In the genomic region with DNA sequence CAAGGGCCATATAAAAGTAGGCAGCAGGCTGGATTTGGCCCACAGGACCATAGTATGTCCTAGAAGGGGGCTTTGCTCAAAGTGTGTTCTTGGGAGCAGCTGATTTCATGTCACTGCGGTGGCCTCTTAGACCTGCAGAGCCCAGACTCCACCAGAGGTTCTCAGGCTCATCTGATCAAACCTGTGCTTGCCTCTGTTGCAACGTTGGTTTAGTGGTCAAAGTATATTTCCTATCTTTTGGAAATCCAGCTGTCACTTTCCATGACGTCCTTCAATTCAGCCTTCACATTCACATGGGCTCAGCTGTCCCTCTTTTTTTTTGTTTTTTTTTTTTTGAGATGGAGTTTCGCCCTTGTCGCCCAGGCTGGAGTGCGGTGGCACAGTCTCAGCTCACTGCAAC, we compare ENCODE assay signal across 2 cellular contexts.
TF ChIP-seq lines count a peak whose summit lies in the region.

No MANE protein-coding gene starts in this region.

TF ChIP-seq in A549, 52 proteins besides CTCF, POLR2A, EP300 and RAD21 (continued from another document):
- TF ChIP-seq HDAC2 (IDR thresholded peaks at IDR 0.05) (no peak), RARB (CRISPR knock-in tag; IDR thresholded peaks at IDR 0.05) (no peak), SMC3 (IDR thresholded peaks at IDR 0.05) (no peak), RFX5 (IDR thresholded peaks at IDR 0.05) (no peak), EHF (CRISPR knock-in tag; IDR thresholded peaks at IDR 0.05) (no peak), CHD4 (IDR thresholded peaks at IDR 0.05; ENCODE audit: borderline replicate concordance) (no peak), ZC3H11A (IDR thresholded peaks at IDR 0.05) (no peak), FOSB (CRISPR knock-in tag; IDR thresholded peaks at IDR 0.05) (no peak), HOXB5 (CRISPR knock-in tag; IDR thresholded peaks at IDR 0.05) (no peak)
- TF ChIP-seq, protein P1, sequence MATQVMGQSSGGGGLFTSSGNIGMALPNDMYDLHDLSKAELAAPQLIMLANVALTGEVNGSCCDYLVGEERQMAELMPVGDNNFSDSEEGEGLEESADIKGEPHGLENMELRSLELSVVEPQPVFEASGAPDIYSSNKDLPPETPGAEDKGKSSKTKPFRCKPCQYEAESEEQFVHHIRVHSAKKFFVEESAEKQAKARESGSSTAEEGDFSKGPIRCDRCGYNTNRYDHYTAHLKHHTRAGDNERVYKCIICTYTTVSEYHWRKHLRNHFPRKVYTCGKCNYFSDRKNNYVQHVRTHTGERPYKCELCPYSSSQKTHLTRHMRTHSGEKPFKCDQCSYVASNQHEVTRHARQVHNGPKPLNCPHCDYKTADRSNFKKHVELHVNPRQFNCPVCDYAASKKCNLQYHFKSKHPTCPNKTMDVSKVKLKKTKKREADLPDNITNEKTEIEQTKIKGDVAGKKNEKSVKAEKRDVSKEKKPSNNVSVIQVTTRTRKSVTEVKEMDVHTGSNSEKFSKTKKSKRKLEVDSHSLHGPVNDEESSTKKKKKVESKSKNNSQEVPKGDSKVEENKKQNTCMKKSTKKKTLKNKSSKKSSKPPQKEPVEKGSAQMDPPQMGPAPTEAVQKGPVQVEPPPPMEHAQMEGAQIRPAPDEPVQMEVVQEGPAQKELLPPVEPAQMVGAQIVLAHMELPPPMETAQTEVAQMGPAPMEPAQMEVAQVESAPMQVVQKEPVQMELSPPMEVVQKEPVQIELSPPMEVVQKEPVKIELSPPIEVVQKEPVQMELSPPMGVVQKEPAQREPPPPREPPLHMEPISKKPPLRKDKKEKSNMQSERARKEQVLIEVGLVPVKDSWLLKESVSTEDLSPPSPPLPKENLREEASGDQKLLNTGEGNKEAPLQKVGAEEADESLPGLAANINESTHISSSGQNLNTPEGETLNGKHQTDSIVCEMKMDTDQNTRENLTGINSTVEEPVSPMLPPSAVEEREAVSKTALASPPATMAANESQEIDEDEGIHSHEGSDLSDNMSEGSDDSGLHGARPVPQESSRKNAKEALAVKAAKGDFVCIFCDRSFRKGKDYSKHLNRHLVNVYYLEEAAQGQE (IDR thresholded peaks at IDR 0.05), result no peak
- TF ChIP-seq, protein P2, sequence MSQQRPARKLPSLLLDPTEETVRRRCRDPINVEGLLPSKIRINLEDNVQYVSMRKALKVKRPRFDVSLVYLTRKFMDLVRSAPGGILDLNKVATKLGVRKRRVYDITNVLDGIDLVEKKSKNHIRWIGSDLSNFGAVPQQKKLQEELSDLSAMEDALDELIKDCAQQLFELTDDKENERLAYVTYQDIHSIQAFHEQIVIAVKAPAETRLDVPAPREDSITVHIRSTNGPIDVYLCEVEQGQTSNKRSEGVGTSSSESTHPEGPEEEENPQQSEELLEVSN (IDR thresholded peaks at IDR 0.05; ENCODE audit: borderline replicate concordance, low read depth), result no peak
TF ChIP-seq in A549: peak in this region for 0.

TF ChIP-seq in SK-N-SH treated with all-trans-retinoic acid at 6 μM for 48 hours, 23 proteins besides CTCF, POLR2A, EP300 and RAD21 (continued from another document):
- TF ChIP-seq, protein P3, sequence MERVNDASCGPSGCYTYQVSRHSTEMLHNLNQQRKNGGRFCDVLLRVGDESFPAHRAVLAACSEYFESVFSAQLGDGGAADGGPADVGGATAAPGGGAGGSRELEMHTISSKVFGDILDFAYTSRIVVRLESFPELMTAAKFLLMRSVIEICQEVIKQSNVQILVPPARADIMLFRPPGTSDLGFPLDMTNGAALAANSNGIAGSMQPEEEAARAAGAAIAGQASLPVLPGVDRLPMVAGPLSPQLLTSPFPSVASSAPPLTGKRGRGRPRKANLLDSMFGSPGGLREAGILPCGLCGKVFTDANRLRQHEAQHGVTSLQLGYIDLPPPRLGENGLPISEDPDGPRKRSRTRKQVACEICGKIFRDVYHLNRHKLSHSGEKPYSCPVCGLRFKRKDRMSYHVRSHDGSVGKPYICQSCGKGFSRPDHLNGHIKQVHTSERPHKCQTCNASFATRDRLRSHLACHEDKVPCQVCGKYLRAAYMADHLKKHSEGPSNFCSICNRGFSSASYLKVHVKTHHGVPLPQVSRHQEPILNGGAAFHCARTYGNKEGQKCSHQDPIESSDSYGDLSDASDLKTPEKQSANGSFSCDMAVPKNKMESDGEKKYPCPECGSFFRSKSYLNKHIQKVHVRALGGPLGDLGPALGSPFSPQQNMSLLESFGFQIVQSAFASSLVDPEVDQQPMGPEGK (CRISPR knock-in tag; IDR thresholded peaks at IDR 0.05; ENCODE audit: borderline replicate concordance), result no peak
- TF ChIP-seq ARNTL (CRISPR knock-in tag; IDR thresholded peaks at IDR 0.05; ENCODE audit: borderline replicate concordance, low read depth) (no peak), CSDC2 (CRISPR knock-in tag; IDR thresholded peaks at IDR 0.05) (no peak), ZC3H10 (CRISPR knock-in tag; IDR thresholded peaks at IDR 0.05) (no peak), ISL1 (CRISPR knock-in tag; IDR thresholded peaks at IDR 0.05) (no peak)
